In the genomic region with DNA sequence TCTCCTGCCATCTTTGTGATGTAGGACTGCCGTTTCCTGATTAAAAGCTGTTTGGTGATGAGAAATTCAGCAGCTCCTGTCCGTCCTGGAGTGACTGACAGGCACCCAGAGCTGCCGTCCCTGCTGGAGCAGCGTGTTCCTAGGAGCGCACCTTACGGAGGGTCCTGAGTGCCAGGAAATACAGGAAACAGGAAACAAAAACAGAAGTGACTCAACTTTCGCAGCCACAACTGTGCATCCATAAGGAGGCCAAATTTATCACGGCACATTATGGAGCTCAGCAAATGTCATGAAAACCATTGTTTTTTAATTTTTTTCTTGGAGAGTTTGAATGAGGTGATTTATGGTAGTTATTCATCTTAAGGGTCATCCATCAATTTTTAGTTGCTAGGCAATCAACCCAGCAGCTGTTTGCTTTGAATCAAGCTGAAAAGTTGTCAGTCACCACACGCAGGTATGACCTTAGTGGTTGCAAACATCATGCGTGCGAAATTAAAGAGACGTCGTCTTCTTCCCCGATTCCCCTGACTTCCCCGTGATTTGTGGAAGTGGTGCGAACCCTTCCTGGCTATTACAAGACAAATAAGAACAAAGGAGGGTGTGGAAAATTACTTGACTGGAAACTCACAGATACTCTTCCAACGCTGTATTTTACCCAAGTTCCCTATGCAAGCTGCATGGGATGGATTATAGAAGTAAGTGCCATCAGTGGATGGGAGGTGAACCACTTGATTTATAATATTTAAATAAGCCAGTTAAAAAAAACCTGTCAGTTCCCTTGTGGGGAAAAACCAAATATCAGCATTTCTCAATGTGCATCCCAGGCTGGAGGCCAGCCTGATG, we compare ENCODE assay signal across 28 cellular contexts. TPM values are rescaled to one million over a fixed set of nuclear protein-coding genes. Genes with fewer than 3 reads are reported as not detected.
DNase-seq lines count a peak whose midpoint lies in the region; ATAC-seq, FAIRE-seq and TF ChIP-seq lines count a peak whose summit lies in the region.
"Had no signal": no experiment of that assay in that cellular context is flagged by ENCODE, and none has a peak within 500 bp of the region (broad histone marks: within the 10 kb centered on the region; RNA-seq: fewer than 3 reads in every experiment).

No MANE protein-coding gene starts in this region.

- intact Hi-C loops in A673 (cut with micrococcal nuclease; ENCODE audit: unreplicated experiment), result no loop called here

- H3K36me3 ChIP-seq in A673 (ENCODE audit: insufficient read depth, low read length, poor library complexity, severe bottlenecking), result no peaks in the 10 kb centered on the region
- H3K36me3 ChIP-seq: colonic mucosa, left lung, prostate gland, thoracic aorta had no signal

- no peak for ATAC-seq in T-cell (replicated peaks in 1 of 4)
- no peak for ATAC-seq in HG03460 (IDR thresholded peaks at IDR 0.05; ENCODE audit: unreplicated experiment)
- no peak for ATAC-seq in GM21619 (IDR thresholded peaks at IDR 0.05; ENCODE audit: unreplicated experiment)
- ATAC-seq: activated T-cell treated with anti-CD3 and anti-CD28 coated beads, Interleukin-2, amount 50 U/mL, for 4 hours; body of pancreas; left lung had no signal

- H3K27ac Mint-ChIP-seq in mesothelial cell of epicardium (peak overlapping the region; percentile 51), T-cell (peak overlapping the region in 1 of 2 donors; percentile 57)
- H3K27ac Mint-ChIP-seq: stimulated activated effector memory CD8-positive, alpha-beta T cell treated with anti-CD3 and anti-CD28 coated beads, Interleukin-12 subunit alpha, Interleukin-12 subunit beta, amount 100 ng/mL, for 72 hours had no signal

- DNase-seq in A673 (ENCODE audit: low spot score) (peak; percentile 75), D721Med (ENCODE audit: insufficient read length, low spot score) (no peak), dermis blood vessel endothelial cell (peak; percentile 87), mesothelial cell of epicardium (ENCODE audit: low spot score in 2 of 2, unreplicated experiment in 2 of 2) (no peak), T-cell (no peak)
- DNase-seq: activated naive CD4-positive, alpha-beta T cell treated with Interleukin-2 at 50 U/mL for 16 hours; activated T-cell treated with anti-CD3 and anti-CD28 coated beads, Interleukin-2, amount 50 U/mL, for 4 hours; body of pancreas; CD8-positive, alpha-beta T cell; colonic mucosa; DMS79 treated with DMSO at 0.1 percent for 48 hours; Karpas-422; left lung; mucosa of descending colon; MV-4-11; NCI-H1930; NCI-H345; NCI-H82; OCI-M1; stimulated activated CD4-positive, alpha-beta T cell treated with anti-CD3 and anti-CD28 coated beads, Interleukin-2, amount 100 ng/mL, for 24 hours had no signal

- no peaks in the 10 kb centered on the region for H3K27me3 Mint-ChIP-seq in mesothelial cell of epicardium (ENCODE audit: low read depth)
- H3K27me3 Mint-ChIP-seq in T-cell, result no peaks in the 10 kb centered on the region

- H3K9me3 Mint-ChIP-seq in mesothelial cell of epicardium (no peaks in the 10 kb centered on the region), T-cell (no peaks in the 10 kb centered on the region)
- H3K9me3 Mint-ChIP-seq: activated T-cell treated with anti-CD3 and anti-CD28 coated beads, Interleukin-2, amount 50 U/mL, for 4 hours; CD8-positive, alpha-beta T cell; stimulated activated effector memory CD8-positive, alpha-beta T cell treated with anti-CD3 and anti-CD28 coated beads, Interleukin-12 subunit alpha, Interleukin-12 subunit beta, amount 100 ng/mL, for 72 hours had no signal

- H3K9me3 ChIP-seq in A673 (ENCODE audit: low read depth, low read length, poor library complexity, severe bottlenecking), result no peaks in the 10 kb centered on the region
- H3K9me3 ChIP-seq: body of pancreas, colonic mucosa, left lung, mucosa of descending colon, prostate gland, thoracic aorta had no signal

- peaks cover 79% of the 10 kb centered on the region for H3K4me1 Mint-ChIP-seq in mesothelial cell of epicardium
- peaks cover 60 to 82% (median 72%) of the 10 kb centered on the region in 3 donors for H3K4me1 Mint-ChIP-seq in T-cell

- no TSS peak for BruUV-seq in A673 (replicated peaks; lab: Mats Ljungman, UMichigan)

- TF ChIP-seq CTCF in A673 (conservative IDR thresholded peaks at IDR 0.05; ENCODE audit: low read depth, low read length) (no peak), D721Med (IDR thresholded peaks at IDR 0.05; ENCODE audit: insufficient read depth, missing control alignments) (no peak), mesothelial cell of epicardium (IDR thresholded peaks at IDR 0.05; ENCODE audit: unreplicated experiment) (no peak)

- CTCF ChIA-PET in A673 (lab: Charles Lee) (no interaction called here), T-cell (lab: Charles Lee) (interaction anchor here in 1 of 2 donors (1.0 to 1.3 kb wide), 2 partner anchors 14 to 20 kb away, joined by 3 to 6 read pairs; a partner anchor contains a TSS)

- H3K4me1 ChIP-seq in A673 (ENCODE audit: insufficient read depth, low read length, poor library complexity, severe bottlenecking), result peaks cover 27% of the 10 kb centered on the region
- H3K4me1 ChIP-seq: prostate gland had no signal

- H3K4me3 Mint-ChIP-seq in mesothelial cell of epicardium, result no peak overlapping the region
- no peak overlapping the region for H3K4me3 Mint-ChIP-seq in T-cell
- H3K4me3 Mint-ChIP-seq: activated T-cell treated with anti-CD3 and anti-CD28 coated beads, Interleukin-2, amount 50 U/mL, for 4 hours; CD8-positive, alpha-beta T cell had no signal

- POLR2A ChIA-PET in A673 (lab: Charles Lee; ENCODE audit: low non-redundant PET), result interaction anchor here (0.6 kb wide), 1 partner anchor 228 kb away, joined by 5 read pairs; no protein-coding TSS in a partner anchor
- POLR2A ChIA-PET in T-cell (lab: Charles Lee), result interaction anchor here in 1 of 2 donors (0.6 kb wide), 2 partner anchors 18 to 21 kb away, joined by 4 read pairs; no protein-coding TSS in a partner anchor

- FAIRE-seq in D721Med (lab: Jason Lieb, UNC), result peak; percentile 78
- FAIRE-seq: endometrium, GM12878 had no signal

- no peak overlapping the region for H3K4me3 ChIP-seq in A673 (ENCODE audit: low read depth, low read length, poor library complexity, severe bottlenecking)
- H3K4me3 ChIP-seq: body of pancreas, colonic mucosa, GM12878, left lung, mucosa of descending colon, prostate gland, skin epidermis, thoracic aorta had no signal

- H3K27ac ChIP-seq in A673 (ENCODE audit: low read depth, low read length, poor library complexity, severe bottlenecking), result no peak overlapping the region
- H3K27ac ChIP-seq: colonic mucosa, prostate gland, thoracic aorta had no signal

- H3K36me3 Mint-ChIP-seq in mesothelial cell of epicardium (peaks cover 5% of the 10 kb centered on the region), T-cell (peaks cover 10% of the 10 kb centered on the region)

- H3K27me3 ChIP-seq in A673 (replicated peaks; ENCODE audit: insufficient read depth, low read depth, low read length, poor library complexity), result no peaks in the 10 kb centered on the region
- H3K27me3 ChIP-seq: body of pancreas, colonic mucosa, left lung had no signal

RNA-seq across cellular contexts. Expression of a gene that starts 19.8 kb away (rescaled TPM):
- total RNA-seq in A673 (2021), result 1.8 and 3.6 TPM in 2 replicates
- total RNA-seq in dermis blood vessel endothelial cell, result 10.0 and 15.0 TPM in 2 replicates
- total RNA-seq in mesothelial cell of epicardium, result 48.6 to 50.6 TPM (median 50.0 TPM) in 3 replicates
- total RNA-seq in T-cell, result 10 to 100 TPM; 26.5 to 31.3 (median 28.2) TPM

RNA-seq across cellular contexts. Expression of a gene that starts 21.5 kb away (rescaled TPM):
- total RNA-seq in A673 (2021), result 6.9 and 7.4 TPM in 2 replicates
- 21.1 and 23.0 TPM in 2 replicates for total RNA-seq in dermis blood vessel endothelial cell
- 47.0 to 52.6 TPM (median 52.1 TPM) in 3 replicates for total RNA-seq in mesothelial cell of epicardium
- 10 to 100 TPM; 32.8 to 44.1 (median 36.5) TPM for total RNA-seq in T-cell

Comparison
In these comparisons a context has a peak if more than half of its experiments do, and no peak if none do; other contexts are left out.
1. DNase-seq: peak in A673 (single experiment) and dermis blood vessel endothelial cell (single experiment); none in D721Med (single experiment), mesothelial cell of epicardium (0 of 2) and T-cell (0 of 34).